In genomic region chr6:56540232-56540631, GRCh38 we compare ENCODE assay signal across 9 cellular contexts.
A peak's percentile ranks its signal among the peaks of the same experiment; 100 is the strongest.
DNase-seq lines count a peak whose midpoint lies in the region; ATAC-seq and TF ChIP-seq lines count a peak whose summit lies in the region.
"Had no signal": no experiment of that assay in that cellular context is flagged by ENCODE, and none has a peak within 500 bp of the region (broad histone marks: within the 10 kb centered on the region; RNA-seq: fewer than 3 reads in every experiment).

No MANE protein-coding gene starts in this region.

- DNase-seq in SK-N-SH, result no peak
- DNase-seq in adrenal gland, result no peak
- no peak for DNase-seq in transverse colon
- DNase-seq in activated naive CD8-positive, alpha-beta T cell treated with anti-CD3 and anti-CD28 coated beads for 36 hours, result no peak
- DNase-seq in RKO (ENCODE audit: low spot score), result no peak
- DNase-seq: kidney glomerular epithelial cell had no signal

- H3K4me1 Mint-ChIP-seq in activated naive CD8-positive, alpha-beta T cell treated with anti-CD3 and anti-CD28 coated beads for 36 hours, result no peaks in the 10 kb centered on the region

- CTCF ChIA-PET in SK-N-SH (lab: Yijun Ruan, JAX), result interaction anchor here (0.9 to 4.9 kb wide), 9 partner anchors 9 to 226 kb away, joined by 3 to 31 read pairs (median 4); no protein-coding TSS in a partner anchor

- no peak for TF ChIP-seq CTCF in SK-N-SH (IDR thresholded peaks at IDR 0.05)
- no peak for TF ChIP-seq CTCF in adrenal gland (IDR thresholded peaks at IDR 0.05)
- no peak for TF ChIP-seq CTCF in liver (IDR thresholded peaks at IDR 0.05; ENCODE audit: low read depth, low read length, missing input control)
- no peak for TF ChIP-seq CTCF in transverse colon (IDR thresholded peaks at IDR 0.05)

- no peak overlapping the region for H3K4me3 Mint-ChIP-seq in activated naive CD8-positive, alpha-beta T cell treated with anti-CD3 and anti-CD28 coated beads for 36 hours

- H4K20me1 ChIP-seq in SK-N-SH (ENCODE audit: insufficient read depth), result peaks cover 8% of the 10 kb centered on the region; the same call in 1 of the 2 replicates

- ATAC-seq in SK-N-SH treated with all-trans-retinoic acid at 6 μM for 48 hours (no peak), HG03108 (IDR thresholded peaks at IDR 0.05; ENCODE audit: unreplicated experiment) (no peak)

- H3K9me3 ChIP-seq in SK-N-SH (no peaks in the 10 kb centered on the region), adrenal gland (replicated peaks in 1 of 3) (no peaks in the 10 kb centered on the region), liver (ENCODE audit: control insufficient read depth in 4 of 4, low read length in 3 of 4) (no peaks in the 10 kb centered on the region), transverse colon (no peaks in the 10 kb centered on the region)

- H3K4me1 ChIP-seq in SK-N-SH (ENCODE audit: control insufficient read depth in 1 of 2, insufficient read depth in 2 of 2, low read depth in 1 of 2, low read length in 1 of 2) (peaks cover 19 to 29% of the 10 kb centered on the region in 2 experiments; a peak in 3 of 4 replicates), adrenal gland (replicated peaks in 1 of 2) (peaks cover 20 to 67% of the 10 kb centered on the region in 2 donors), liver (ENCODE audit: control insufficient read depth in 4 of 4, insufficient read depth in 4 of 4, low read length in 3 of 4) (peaks cover 4 to 34% (median 21%) of the 10 kb centered on the region in 4 donors), transverse colon (peaks cover 0 to 56% (median 24%) of the 10 kb centered on the region in 4 donors)

- POLR2A ChIA-PET in SK-N-SH (lab: Yijun Ruan, JAX), result no interaction called here

- no peaks in the 10 kb centered on the region for H3K27me3 Mint-ChIP-seq in activated naive CD8-positive, alpha-beta T cell treated with anti-CD3 and anti-CD28 coated beads for 36 hours

- H3K27ac Mint-ChIP-seq in activated naive CD8-positive, alpha-beta T cell treated with anti-CD3 and anti-CD28 coated beads for 36 hours, result no peak overlapping the region

- no peaks in the 10 kb centered on the region for H3K9me2 ChIP-seq in SK-N-SH

- in situ Hi-C loops in transverse colon (cut with MboI; ENCODE audit: low pct_ligation_motif_present in 1 of 4, low pct_unique_long_range_greater_than_20kb in 1 of 4, low sequenced_read_pairs in 3 of 4), result no loop called here

- H3K36me3 Mint-ChIP-seq in activated naive CD8-positive, alpha-beta T cell treated with anti-CD3 and anti-CD28 coated beads for 36 hours, result no peaks in the 10 kb centered on the region

- H3K27me3 ChIP-seq in SK-N-SH (ENCODE audit: insufficient read depth) (no peaks in the 10 kb centered on the region), adrenal gland (no peaks in the 10 kb centered on the region), liver (ENCODE audit: control insufficient read depth in 4 of 4, insufficient read depth in 4 of 4, low read length in 3 of 4) (no peaks in the 10 kb centered on the region), transverse colon (no peaks in the 10 kb centered on the region)

- H3K9me3 Mint-ChIP-seq in activated naive CD8-positive, alpha-beta T cell treated with anti-CD3 and anti-CD28 coated beads for 36 hours, result no peaks in the 10 kb centered on the region

- TF ChIP-seq EP300 in SK-N-SH (IDR thresholded peaks at IDR 0.05; ENCODE audit: borderline replicate concordance in 1 of 2, low read depth in 1 of 2, low read length in 1 of 2) (no peak), transverse colon (IDR thresholded peaks at IDR 0.05; ENCODE audit: low read depth) (no peak)

- H3K4me3 ChIP-seq in SK-N-SH (ENCODE audit: low read depth in 2 of 2, low read length in 1 of 2), result peak overlapping the region; percentile 56 to 76
- peak overlapping the region in 1 of 4 donors; percentile 51 for H3K4me3 ChIP-seq in adrenal gland
- peak overlapping the region in 1 of 3 donors; percentile 57 for H3K4me3 ChIP-seq in liver (ENCODE audit: low read depth in 1 of 3, low read length in 3 of 3)
- peak overlapping the region; percentile 13 to 66 (median 58) for H3K4me3 ChIP-seq in transverse colon

- peaks cover 31% of the 10 kb centered on the region for H3F3A ChIP-seq in SK-N-SH (replicated peaks; ENCODE audit: insufficient read depth)

- H3K4me2 ChIP-seq in SK-N-SH, result peak overlapping the region; percentile 74

- intact Hi-C loops in adrenal gland (cut with DNase I) (no loop called here), transverse colon (cut with DNase I; ENCODE audit: low total_unique reads) (loop anchor here (10.0 kb wide), 1 partner anchor 45 kb away; no protein-coding TSS in a partner anchor)

- H3K27ac ChIP-seq in SK-N-SH (ENCODE audit: low read depth in 2 of 2, low read length in 1 of 2) (peak overlapping the region; percentile 88 to 96), adrenal gland (peak overlapping the region; percentile 56 to 96 (median 92)), liver (ENCODE audit: low read depth in 1 of 2, low read length in 2 of 2) (peak overlapping the region; percentile 89), transverse colon (peak overlapping the region; percentile 91 to 98 (median 96))

- peak overlapping the region; percentile 85 for H3K9ac ChIP-seq in SK-N-SH
- no peak overlapping the region for H3K9ac ChIP-seq in liver (ENCODE audit: low read depth in 1 of 2, low read length in 2 of 2)

- 78% methylated on average over 5 of the region's 5 CpGs for WGBS in SK-N-SH (ENCODE audit: low lambda C conversion rate)
- 29 to 43% (median 39%) methylated on average over 5 of the region's 5 CpGs for WGBS in adrenal gland, 4 donors
- WGBS in liver, result 79% methylated on average over 5 of the region's 5 CpGs
- 61% methylated on average over 3 to 5 of the region's 5 CpGs for WGBS in transverse colon (ENCODE audit: low coverage in 1 of 2), 2 donors

- no peak for TF ChIP-seq POLR2A in adrenal gland (IDR thresholded peaks at IDR 0.05)
- TF ChIP-seq POLR2A in transverse colon (IDR thresholded peaks at IDR 0.05), result no peak

- no peak overlapping the region for H2AFZ ChIP-seq in SK-N-SH (ENCODE audit: low read depth)

- peaks cover 14 to 18% of the 10 kb centered on the region in 2 experiments for H3K36me3 ChIP-seq in SK-N-SH (replicated peaks in 1 of 2; ENCODE audit: control insufficient read depth in 1 of 2, insufficient read depth in 2 of 2, low read length in 1 of 2)
- peaks cover 0 to 10% of the 10 kb centered on the region in 2 donors for H3K36me3 ChIP-seq in adrenal gland (replicated peaks in 1 of 2)
- peaks cover 0 to 16% (median 11%) of the 10 kb centered on the region in 4 donors for H3K36me3 ChIP-seq in liver (ENCODE audit: control insufficient read depth in 4 of 4, insufficient read depth in 3 of 4, low read depth in 1 of 4, low read length in 3 of 4)
- peaks cover 0 to 12% (median 1%) of the 10 kb centered on the region in 4 donors for H3K36me3 ChIP-seq in transverse colon

- H3K79me2 ChIP-seq in SK-N-SH (ENCODE audit: insufficient read depth), result peaks cover 94% of the 10 kb centered on the region

- TF ChIP-seq RAD21 in SK-N-SH (IDR thresholded peaks at IDR 0.05; ENCODE audit: low read length), result no peak
- no peak for TF ChIP-seq RAD21 in liver (IDR thresholded peaks at IDR 0.05)

TF ChIP-seq in SK-N-SH, 30 proteins besides CTCF, POLR2A, EP300 and RAD21 (continues in another document):
- TF ChIP-seq SIN3A (IDR thresholded peaks at IDR 0.05; ENCODE audit: borderline replicate concordance, low read depth, low read length), result no peak
- TF ChIP-seq GABPA (IDR thresholded peaks at IDR 0.05; ENCODE audit: low read depth), result no peak
- no peak for TF ChIP-seq TEAD4 (IDR thresholded peaks at IDR 0.05; ENCODE audit: borderline replicate concordance, insufficient read depth)
- no peak for TF ChIP-seq TAF1 (IDR thresholded peaks at IDR 0.05; ENCODE audit: borderline replicate concordance, low read depth, low read length)
- TF ChIP-seq USF2 (IDR thresholded peaks at IDR 0.05; ENCODE audit: borderline replicate concordance, low read depth, low read length), result no peak

TF ChIP-seq in SK-N-SH treated with all-trans-retinoic acid at 6 μM for 48 hours, 23 proteins besides CTCF, POLR2A, EP300 and RAD21 (continues in another document):
- TF ChIP-seq PPARA (CRISPR knock-in tag; IDR thresholded peaks at IDR 0.05; ENCODE audit: borderline replicate concordance) (no peak), ZC3H10 (CRISPR knock-in tag; IDR thresholded peaks at IDR 0.05) (no peak), BACH2 (CRISPR knock-in tag; IDR thresholded peaks at IDR 0.05; ENCODE audit: borderline replicate concordance) (no peak), ZFP30 (CRISPR knock-in tag; IDR thresholded peaks at IDR 0.05) (no peak), ESRRG (CRISPR knock-in tag; IDR thresholded peaks at IDR 0.05) (no peak), ZNF8 (CRISPR knock-in tag; IDR thresholded peaks at IDR 0.05) (no peak)

TF ChIP-seq in liver, 16 proteins besides CTCF, POLR2A, EP300 and RAD21 (continues in another document):
- TF ChIP-seq GABPA (IDR thresholded peaks at IDR 0.05 in 1 of 2, conservative IDR thresholded peaks at IDR 0.05 in 1 of 2) (no peak), NR2F2 (IDR thresholded peaks at IDR 0.05) (no peak), SP1 (IDR thresholded peaks at IDR 0.05) (no peak), TAF1 (conservative IDR thresholded peaks at IDR 0.05) (no peak), YY1 (IDR thresholded peaks at IDR 0.05) (no peak)
- TF ChIP-seq, protein P1, sequence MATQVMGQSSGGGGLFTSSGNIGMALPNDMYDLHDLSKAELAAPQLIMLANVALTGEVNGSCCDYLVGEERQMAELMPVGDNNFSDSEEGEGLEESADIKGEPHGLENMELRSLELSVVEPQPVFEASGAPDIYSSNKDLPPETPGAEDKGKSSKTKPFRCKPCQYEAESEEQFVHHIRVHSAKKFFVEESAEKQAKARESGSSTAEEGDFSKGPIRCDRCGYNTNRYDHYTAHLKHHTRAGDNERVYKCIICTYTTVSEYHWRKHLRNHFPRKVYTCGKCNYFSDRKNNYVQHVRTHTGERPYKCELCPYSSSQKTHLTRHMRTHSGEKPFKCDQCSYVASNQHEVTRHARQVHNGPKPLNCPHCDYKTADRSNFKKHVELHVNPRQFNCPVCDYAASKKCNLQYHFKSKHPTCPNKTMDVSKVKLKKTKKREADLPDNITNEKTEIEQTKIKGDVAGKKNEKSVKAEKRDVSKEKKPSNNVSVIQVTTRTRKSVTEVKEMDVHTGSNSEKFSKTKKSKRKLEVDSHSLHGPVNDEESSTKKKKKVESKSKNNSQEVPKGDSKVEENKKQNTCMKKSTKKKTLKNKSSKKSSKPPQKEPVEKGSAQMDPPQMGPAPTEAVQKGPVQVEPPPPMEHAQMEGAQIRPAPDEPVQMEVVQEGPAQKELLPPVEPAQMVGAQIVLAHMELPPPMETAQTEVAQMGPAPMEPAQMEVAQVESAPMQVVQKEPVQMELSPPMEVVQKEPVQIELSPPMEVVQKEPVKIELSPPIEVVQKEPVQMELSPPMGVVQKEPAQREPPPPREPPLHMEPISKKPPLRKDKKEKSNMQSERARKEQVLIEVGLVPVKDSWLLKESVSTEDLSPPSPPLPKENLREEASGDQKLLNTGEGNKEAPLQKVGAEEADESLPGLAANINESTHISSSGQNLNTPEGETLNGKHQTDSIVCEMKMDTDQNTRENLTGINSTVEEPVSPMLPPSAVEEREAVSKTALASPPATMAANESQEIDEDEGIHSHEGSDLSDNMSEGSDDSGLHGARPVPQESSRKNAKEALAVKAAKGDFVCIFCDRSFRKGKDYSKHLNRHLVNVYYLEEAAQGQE (IDR thresholded peaks at IDR 0.05), result no peak
